Comparison of ENCODE assay signal across 8 cellular contexts in genomic region chr5:55600536-55601208, GRCh38.
A peak's percentile ranks its signal among the peaks of the same experiment; 100 is the strongest.
DNase-seq lines count a peak whose midpoint lies in the region; ATAC-seq and TF ChIP-seq lines count a peak whose summit lies in the region.

No MANE protein-coding gene starts in this region.

- no peaks in the 10 kb centered on the region for H3K9me3 Mint-ChIP-seq in activated CD4-positive, alpha-beta memory T cell treated with anti-CD3 and anti-CD28 coated beads, Interleukin-2, amount 10 ng/mL, durations not matched to agents 7 days and 5 days

- peak overlapping the region; percentile 37 for H3K4me3 Mint-ChIP-seq in activated CD4-positive, alpha-beta memory T cell treated with anti-CD3 and anti-CD28 coated beads, Interleukin-2, amount 10 ng/mL, durations not matched to agents 7 days and 5 days

- CTCF ChIA-PET in activated CD4-positive, alpha-beta memory T cell treated with anti-CD3 and anti-CD28 coated beads, Interleukin-2, amount 10 ng/mL, durations not matched to agents 7 days and 5 days (lab: Charles Lee): interaction anchor here (0.7 kb wide), 1 partner anchor 18 kb away, joined by 3 read pairs; no protein-coding TSS in a partner anchor

- H3K4me1 ChIP-seq in heart right ventricle (peaks cover 21 to 89% (median 78%) of the 10 kb centered on the region in 9 donors), suprapubic skin (peaks cover 64% of the 10 kb centered on the region)

- H3K36me3 ChIP-seq in heart right ventricle (no peaks in the 10 kb centered on the region), suprapubic skin (no peaks in the 10 kb centered on the region)

- no peak for TF ChIP-seq CTCF in heart right ventricle (IDR thresholded peaks at IDR 0.05)
- TF ChIP-seq CTCF in suprapubic skin (IDR thresholded peaks at IDR 0.05): no peak

- H3K27me3 ChIP-seq in heart right ventricle (no peaks in the 10 kb centered on the region), suprapubic skin (no peaks in the 10 kb centered on the region)

- peak; percentile 28 for TF ChIP-seq EP300 in suprapubic skin (IDR thresholded peaks at IDR 0.05)

- TF ChIP-seq POLR2A in suprapubic skin (IDR thresholded peaks at IDR 0.05): no peak

- intact Hi-C loops in heart right ventricle (cut with DNase I): loop anchor here in 5 of 10 donors (1.0 to 10.0 kb wide), 11 partner anchors 24 to 193 kb away; partner anchors contain the start of gene PLPP1 (in 2 of the 5)
- intact Hi-C loops in Right ventricle myocardium superior (cut with DNase I): loop anchor here (5.0 kb wide), 1 partner anchor 92 kb away; no protein-coding TSS in a partner anchor

- peak overlapping the region; percentile 47 for H3K27ac Mint-ChIP-seq in activated CD4-positive, alpha-beta memory T cell treated with anti-CD3 and anti-CD28 coated beads, Interleukin-2, amount 10 ng/mL, durations not matched to agents 7 days and 5 days

- H3K36me3 Mint-ChIP-seq in activated CD4-positive, alpha-beta memory T cell treated with anti-CD3 and anti-CD28 coated beads, Interleukin-2, amount 10 ng/mL, durations not matched to agents 7 days and 5 days (ENCODE audit: low read depth): no peaks in the 10 kb centered on the region

- ATAC-seq in heart right ventricle (peak; percentile 8 to 71 (median 46)), Right ventricle myocardium superior (ENCODE audit: poor library complexity) (no peak), HG02798 (IDR thresholded peaks at IDR 0.05; ENCODE audit: poor library complexity, unreplicated experiment) (no peak), HG03196 (IDR thresholded peaks at IDR 0.05; ENCODE audit: unreplicated experiment) (no peak), GM21367 (IDR thresholded peaks at IDR 0.05; ENCODE audit: unreplicated experiment) (no peak)

- H3K27me3 Mint-ChIP-seq in activated CD4-positive, alpha-beta memory T cell treated with anti-CD3 and anti-CD28 coated beads, Interleukin-2, amount 10 ng/mL, durations not matched to agents 7 days and 5 days: no peaks in the 10 kb centered on the region

- WGBS in heart right ventricle, 2 donors: 4 to 7% methylated on average over 6 of the region's 6 CpGs
- WGBS in suprapubic skin: 18% methylated on average over 6 of the region's 6 CpGs

- DNase-seq in heart right ventricle (peak in 1 of 2 donors; percentile 56), Right ventricle myocardium superior (no peak), islet precursor cell (peak; percentile 92), suprapubic skin (ENCODE audit: low spot score in 2 of 2) (no peak)
- DNase-seq in activated CD4-positive, alpha-beta memory T cell treated with anti-CD3 and anti-CD28 coated beads, Interleukin-2, amount 10 ng/mL, durations not matched to agents 7 days and 5 days: no peak

- H3K9me3 ChIP-seq in heart right ventricle: no peaks in the 10 kb centered on the region
- no peaks in the 10 kb centered on the region for H3K9me3 ChIP-seq in suprapubic skin

- POLR2A ChIA-PET in activated CD4-positive, alpha-beta memory T cell treated with anti-CD3 and anti-CD28 coated beads, Interleukin-2, amount 10 ng/mL, durations not matched to agents 7 days and 5 days (lab: Charles Lee): interaction anchor here (1.6 kb wide), 1 partner anchor 35 kb away, joined by 4 read pairs; no protein-coding TSS in a partner anchor

- peak overlapping the region; percentile 86 to 98 (median 94) for H3K27ac ChIP-seq in heart right ventricle
- peak overlapping the region; percentile 94 for H3K27ac ChIP-seq in suprapubic skin

- peaks cover 29% of the 10 kb centered on the region for H3K4me1 Mint-ChIP-seq in activated CD4-positive, alpha-beta memory T cell treated with anti-CD3 and anti-CD28 coated beads, Interleukin-2, amount 10 ng/mL, durations not matched to agents 7 days and 5 days

- H3K4me3 ChIP-seq in heart right ventricle: peak overlapping the region; percentile 11 to 46 (median 32)
- H3K4me3 ChIP-seq in suprapubic skin: peak overlapping the region; percentile 23

Comparison
In these comparisons a context has a peak if more than half of its experiments do, and no peak if none do; other contexts are left out.
1. ATAC-seq: peak in heart right ventricle (8 of 8); none in Right ventricle myocardium superior (single experiment), HG02798 (single experiment), HG03196 (single experiment) and GM21367 (single experiment).